ENCODE assay signal across 16 cellular contexts in genomic region chr10:12902959-12903358, GRCh38.
DNase-seq lines count a peak whose midpoint lies in the region; ATAC-seq and TF ChIP-seq lines count a peak whose summit lies in the region.
"Had no signal": no experiment of that assay in that cellular context is flagged by ENCODE, and none has a peak within 500 bp of the region (broad histone marks: within the 10 kb centered on the region; RNA-seq: fewer than 3 reads in every experiment).

No MANE protein-coding gene starts in this region.

- H3K36me3 ChIP-seq in GM23338 (ENCODE audit: insufficient read depth) (no peaks in the 10 kb centered on the region), tibial artery (peaks cover 4 to 10% (median 9%) of the 10 kb centered on the region in 3 donors), OCI-LY7 (ENCODE audit: insufficient read depth, low read length) (no peaks in the 10 kb centered on the region)
- H3K36me3 ChIP-seq: BLaER1 treated with 17β-estradiol and CSF1 and Interleukin-3, amounts not matched to agents 10 nM and 100 nM had no signal

- H3K4me3 ChIP-seq in GM23338: no peak overlapping the region
- H3K4me3 ChIP-seq in coronary artery: no peak overlapping the region
- H3K4me3 ChIP-seq in tibial artery: no peak overlapping the region
- no peak overlapping the region for H3K4me3 ChIP-seq in OCI-LY7 (ENCODE audit: low read depth, low read length, poor library complexity, severe bottlenecking)
- H3K4me3 ChIP-seq: BLaER1 treated with 17β-estradiol and CSF1 and Interleukin-3, amounts not matched to agents 10 nM and 100 nM; GM23248 had no signal

- H3K4me2 ChIP-seq in GM23338: no peak overlapping the region
- no peak overlapping the region for H3K4me2 ChIP-seq in OCI-LY7 (ENCODE audit: low read length)
- H3K4me2 ChIP-seq: BLaER1 treated with 17β-estradiol and CSF1 and Interleukin-3, amounts not matched to agents 10 nM and 100 nM had no signal

- intact Hi-C loops in tibial artery (cut with DNase I; ENCODE audit: low total_unique reads): loop anchor here (5.0 kb wide), 1 partner anchor 99 kb away; the partner anchor contains the start of gene CCDC3
- intact Hi-C loops in OCI-LY7 (cut with micrococcal nuclease; ENCODE audit: unreplicated experiment): loop anchor here (10.0 kb wide), 1 partner anchor 638 kb away; no protein-coding TSS in a partner anchor

- H2AFZ ChIP-seq in GM23338 (no peak overlapping the region), OCI-LY7 (ENCODE audit: low read length) (no peak overlapping the region)
- H2AFZ ChIP-seq: GM23248 had no signal

- TF ChIP-seq CTCF in GM23338 (conservative IDR thresholded peaks at IDR 0.05; ENCODE audit: low read depth in 2 of 2) (no peak), coronary artery (IDR thresholded peaks at IDR 0.05) (no peak), tibial artery (IDR thresholded peaks at IDR 0.05) (no peak), OCI-LY7 (conservative IDR thresholded peaks at IDR 0.05; ENCODE audit: low read length) (no peak)

- H3K27me3 ChIP-seq in GM23338 (ENCODE audit: insufficient read depth) (no peaks in the 10 kb centered on the region), tibial artery (no peaks in the 10 kb centered on the region)
- H3K27me3 ChIP-seq: BLaER1 treated with 17β-estradiol and CSF1 and Interleukin-3, amounts not matched to agents 10 nM and 100 nM had no signal

- DNase-seq in GM23338 (ENCODE audit: low spot score): peak; percentile 40
- no peak for DNase-seq in coronary artery (ENCODE audit: low spot score)
- peak; percentile 30 for DNase-seq in iPS-NIHi7 (ENCODE audit: extremely low spot score)
- DNase-seq in tibial artery: no peak
- no peak for DNase-seq in NOMO-1 treated with dmso at 0.1 percent for 144 hours (lab: John Stamatoyannopoulos, UW; ENCODE audit: unreplicated experiment)
- DNase-seq in OCI-LY7 (ENCODE audit: low spot score): no peak
- DNase-seq: 8988T; CD4-positive, CD25-positive, alpha-beta regulatory T cell; DMS53; GM23248; HCEC 1CT; HFFc6; IMR-90; KBM-7 had no signal

- no peaks in the 10 kb centered on the region for H3K9me3 Mint-ChIP-seq in GM23338
- H3K9me3 Mint-ChIP-seq: CD4-positive, CD25-positive, alpha-beta regulatory T cell; HFFc6 had no signal

- H3K4me3 Mint-ChIP-seq in GM23338: no peak overlapping the region
- H3K4me3 Mint-ChIP-seq: CD4-positive, CD25-positive, alpha-beta regulatory T cell; HFFc6 had no signal

- 0 out of 2 replicates have a peak, but pooled peaks cover 6% of the 10 kb centered on the region for H3K4me1 ChIP-seq in GM23338 (ENCODE audit: insufficient read depth)
- peaks cover 4 to 57% (median 29%) of the 10 kb centered on the region in 4 donors for H3K4me1 ChIP-seq in tibial artery
- H3K4me1 ChIP-seq in OCI-LY7 (ENCODE audit: insufficient read depth, low read length, poor library complexity, severe bottlenecking): no peaks in the 10 kb centered on the region
- H3K4me1 ChIP-seq: BLaER1 treated with 17β-estradiol and CSF1 and Interleukin-3, amounts not matched to agents 10 nM and 100 nM had no signal

- no peaks in the 10 kb centered on the region for H3K36me3 Mint-ChIP-seq in GM23338 (ENCODE audit: low read depth)
- H3K36me3 Mint-ChIP-seq: CD4-positive, CD25-positive, alpha-beta regulatory T cell had no signal

- no peaks in the 10 kb centered on the region for H3K9me2 ChIP-seq in GM23338 (ENCODE audit: insufficient read depth)
- no peaks in the 10 kb centered on the region for H3K9me2 ChIP-seq in OCI-LY7 (ENCODE audit: insufficient read depth, low read length)

- H3K79me2 ChIP-seq in GM23338 (replicated peaks; ENCODE audit: insufficient read depth) (no peaks in the 10 kb centered on the region), OCI-LY7 (ENCODE audit: insufficient read depth, low read depth, low read length) (no peaks in the 10 kb centered on the region)

- CTCF ChIA-PET in OCI-LY7 (lab: Charles Lee; ENCODE audit: unreplicated experiment): no interaction called here

- H3K27ac Mint-ChIP-seq in GM23338: no peak overlapping the region
- H3K27ac Mint-ChIP-seq: CD4-positive, CD25-positive, alpha-beta regulatory T cell; HFFc6 had no signal

- H4K20me1 ChIP-seq in GM23338 (replicated peaks; ENCODE audit: insufficient read depth) (no peaks in the 10 kb centered on the region), OCI-LY7 (ENCODE audit: insufficient read depth, low read length) (no peaks in the 10 kb centered on the region)
- H4K20me1 ChIP-seq: BLaER1 treated with 17β-estradiol and CSF1 and Interleukin-3, amounts not matched to agents 10 nM and 100 nM had no signal

- H3K27me3 Mint-ChIP-seq in GM23338 (ENCODE audit: insufficient read depth, low read depth, poor library complexity): peaks cover 9% of the 10 kb centered on the region

- no TSS peak for BruUV-seq in OCI-LY7 (replicated peaks; lab: Mats Ljungman, UMichigan)

- no peaks in the 10 kb centered on the region for H3F3A ChIP-seq in GM23338 (replicated peaks; ENCODE audit: low read depth)

- POLR2A ChIA-PET in OCI-LY7 (lab: Charles Lee): no interaction called here

- peak; percentile 83 for ATAC-seq in GM23338
- no peak for ATAC-seq in HG03108 (IDR thresholded peaks at IDR 0.05; ENCODE audit: unreplicated experiment)

- H3K4me1 Mint-ChIP-seq in GM23338: no peaks in the 10 kb centered on the region

- H3K27ac ChIP-seq in GM23338 (ENCODE audit: low read depth) (no peak overlapping the region), coronary artery (peak overlapping the region; percentile 28 to 77), tibial artery (peak overlapping the region; percentile 70 to 83), OCI-LY7 (ENCODE audit: low read depth, low read length, poor library complexity, severe bottlenecking) (no peak overlapping the region)
- H3K27ac ChIP-seq: BLaER1 treated with 17β-estradiol and CSF1 and Interleukin-3, amounts not matched to agents 10 nM and 100 nM; GM23248 had no signal

- H3K9me3 ChIP-seq in tibial artery (no peaks in the 10 kb centered on the region), OCI-LY7 (ENCODE audit: low read length) (no peaks in the 10 kb centered on the region)
- H3K9me3 ChIP-seq: BLaER1 treated with 17β-estradiol and CSF1 and Interleukin-3, amounts not matched to agents 10 nM and 100 nM had no signal

TF ChIP-seq in GM23338, 12 proteins besides CTCF, POLR2A, EP300 and RAD21 (continues in another document):
- no peak for TF ChIP-seq NANOG (IDR thresholded peaks at IDR 0.05; ENCODE audit: borderline replicate concordance)
- no peak for TF ChIP-seq CREB1 (CRISPR knock-in tag; IDR thresholded peaks at IDR 0.05; ENCODE audit: low read depth)
- TF ChIP-seq EZH2phosphoT487 (IDR thresholded peaks at IDR 0.05; ENCODE audit: unreplicated experiment): no peak
- no peak for TF ChIP-seq ETS1 (IDR thresholded peaks at IDR 0.05)
- no peak for TF ChIP-seq ZNF331 (CRISPR knock-in tag; IDR thresholded peaks at IDR 0.05; ENCODE audit: low read depth)
- TF ChIP-seq REST (IDR thresholded peaks at IDR 0.05; ENCODE audit: unreplicated experiment): no peak
- no peak for TF ChIP-seq JUNB (IDR thresholded peaks at IDR 0.05; ENCODE audit: unreplicated experiment)
- no peak for TF ChIP-seq POLR2AphosphoS5 (IDR thresholded peaks at IDR 0.05; ENCODE audit: low read depth)
- TF ChIP-seq ZNF114 (CRISPR knock-in tag; IDR thresholded peaks at IDR 0.05): no peak

Comparison
In these comparisons a context has a peak if more than half of its experiments do, and no peak if none do; other contexts are left out.
1. DNase-seq: peak in GM23338 (single experiment) and iPS-NIHi7 (single experiment); none in coronary artery (single experiment), tibial artery (0 of 2), NOMO-1 treated with dmso at 0.1 percent for 144 hours (single experiment) and OCI-LY7 (single experiment).
2. H3K27ac ChIP-seq: peak in coronary artery (2 of 2) and tibial artery (2 of 2); none in GM23338 (single experiment) and OCI-LY7 (single experiment).